In genomic region chr2:157875720-157876065, GRCh38 we compare ENCODE assay signal across 8 cellular contexts. TPM values are rescaled to one million over a fixed set of nuclear protein-coding genes. Genes with fewer than 3 reads are reported as not detected.
DNase-seq lines count a peak whose midpoint lies in the region; ATAC-seq and TF ChIP-seq lines count a peak whose summit lies in the region.

No MANE protein-coding gene starts in this region.

- 0% methylated on average over 16 of the region's 49 CpGs; no CpG with 5 or more reads in 1 of the 2 donors for WGBS in transverse colon (ENCODE audit: low coverage in 1 of 2), 2 donors

- H3K27me3 ChIP-seq in effector memory CD4-positive, alpha-beta T cell (replicated peaks; ENCODE audit: control insufficient read depth, insufficient read depth, low read length, poor library complexity, severe bottlenecking) = no peaks in the 10 kb centered on the region
- no peaks in the 10 kb centered on the region for H3K27me3 ChIP-seq in muscle layer of duodenum (ENCODE audit: low read depth, low read length)
- no peaks in the 10 kb centered on the region for H3K27me3 ChIP-seq in transverse colon

- TF ChIP-seq CTCF in C4-2B (conservative IDR thresholded peaks at IDR 0.05) (no peak), transverse colon (IDR thresholded peaks at IDR 0.05) (no peak)

- no peaks in the 10 kb centered on the region for H3K9me3 ChIP-seq in effector memory CD4-positive, alpha-beta T cell (ENCODE audit: control insufficient read depth, low read length)
- no peaks in the 10 kb centered on the region for H3K9me3 ChIP-seq in muscle layer of duodenum (ENCODE audit: control insufficient read depth in 1 of 2, low read length in 2 of 2)
- H3K9me3 ChIP-seq in transverse colon = no peaks in the 10 kb centered on the region

- no peak for TF ChIP-seq EP300 in transverse colon (IDR thresholded peaks at IDR 0.05; ENCODE audit: low read depth)

- ATAC-seq in GM19452 (IDR thresholded peaks at IDR 0.05; ENCODE audit: unreplicated experiment) = peak; percentile 34
- peak; percentile 31 for ATAC-seq in HG03457 (IDR thresholded peaks at IDR 0.05; ENCODE audit: unreplicated experiment)

- in situ Hi-C loops in transverse colon (cut with MboI; ENCODE audit: low pct_ligation_motif_present in 1 of 4, low pct_unique_long_range_greater_than_20kb in 1 of 4, low sequenced_read_pairs in 3 of 4) = loop anchor here in 1 of 4 donors (10.0 kb wide), 1 partner anchor 91 kb away; no protein-coding TSS in a partner anchor

- peak overlapping the region; percentile 79 for H3K4me3 ChIP-seq in effector memory CD4-positive, alpha-beta T cell (ENCODE audit: insufficient read depth, low read depth, low read length, poor library complexity, severe bottlenecking)
- H3K4me3 ChIP-seq in muscle layer of duodenum (ENCODE audit: low read depth in 1 of 2, low read length in 2 of 2) = peak overlapping the region; percentile 74 to 82
- peak overlapping the region; percentile 75 to 98 (median 89) for H3K4me3 ChIP-seq in transverse colon

- H3K27ac ChIP-seq in C4-2B (peak overlapping the region; percentile 83), muscle layer of duodenum (ENCODE audit: low read length) (peak overlapping the region; percentile 78), transverse colon (peak overlapping the region; percentile 89 to 99 (median 98))
- peak overlapping the region; percentile 68 for H3K27ac ChIP-seq in effector memory CD4-positive, alpha-beta T cell (ENCODE audit: insufficient read depth, low read length, poor library complexity, severe bottlenecking)

- H3K36me3 ChIP-seq in effector memory CD4-positive, alpha-beta T cell (ENCODE audit: control insufficient read depth, insufficient read depth, low read length) = no peaks in the 10 kb centered on the region
- no peaks in the 10 kb centered on the region for H3K36me3 ChIP-seq in muscle layer of duodenum (ENCODE audit: control insufficient read depth in 1 of 2, insufficient read depth in 2 of 2, low read length in 2 of 2)
- no peaks in the 10 kb centered on the region for H3K36me3 ChIP-seq in transverse colon

- intact Hi-C loops in transverse colon (cut with DNase I; ENCODE audit: low total_unique reads) = loop anchor here (1.0 kb wide), 1 partner anchor 86 kb away; no protein-coding TSS in a partner anchor

- TF ChIP-seq POLR2A in transverse colon (IDR thresholded peaks at IDR 0.05) = no peak

- DNase-seq in activated CD4-positive, CD25-positive, alpha-beta regulatory T cell treated with anti-CD3 and anti-CD28 coated beads, Interleukin-2, amount 50 U/mL, for 72 hours = peak; percentile 77
- peak in 2 of 3 donors; percentile 36 to 47 for DNase-seq in effector memory CD4-positive, alpha-beta T cell
- DNase-seq in transverse colon = peak; percentile 71
- DNase-seq in NCI-H446 (lab: John Stamatoyannopoulos, UW) = no peak

- H3K4me1 ChIP-seq in effector memory CD4-positive, alpha-beta T cell (ENCODE audit: control insufficient read depth, insufficient read depth, low read length, poor library complexity, severe bottlenecking) = peaks cover 17% of the 10 kb centered on the region
- H3K4me1 ChIP-seq in muscle layer of duodenum (ENCODE audit: control insufficient read depth in 1 of 2, insufficient read depth in 2 of 2, low read length in 2 of 2) (peaks cover 4 to 31% of the 10 kb centered on the region in 2 donors), transverse colon (peaks cover 3 to 22% (median 21%) of the 10 kb centered on the region in 4 donors)

RNA-seq across cellular contexts. Expression of gene ACVR1, which starts 0.4 kb away (rescaled TPM):
- 10 to 100 TPM in 3 of 4 donors, 1 to 10 TPM in 1; 4.5 to 16.5 (median 11.8) TPM for total RNA-seq in transverse colon

Comparison
In these comparisons a context has a peak if more than half of its experiments do, and no peak if none do; other contexts are left out.
1. DNase-seq: peak in activated CD4-positive, CD25-positive, alpha-beta regulatory T cell treated with anti-CD3 and anti-CD28 coated beads, Interleukin-2, amount 50 U/mL, for 72 hours (single experiment), effector memory CD4-positive, alpha-beta T cell (2 of 3) and transverse colon (single experiment); none in NCI-H446 (0 of 2).
2. Peak in every context shown above with its lines, with median percentiles within 50 percentile points of each other: H3K27ac ChIP-seq and H3K4me3 ChIP-seq.